In the genomic region with DNA sequence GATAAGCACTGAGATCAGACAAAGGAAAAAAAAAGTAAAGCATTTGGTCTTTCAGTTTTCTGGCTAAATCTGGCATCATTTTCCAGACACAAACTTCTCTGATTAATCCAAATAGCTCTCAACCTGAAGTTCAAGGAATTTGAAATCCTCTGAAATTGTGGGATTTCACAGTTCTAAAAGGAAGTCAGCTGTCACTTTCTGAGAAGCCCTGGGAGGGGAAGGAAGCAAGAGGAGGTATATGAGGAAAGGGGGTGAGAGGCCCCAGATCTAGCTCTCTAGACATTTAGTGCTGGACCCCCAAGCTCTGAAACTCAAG, we compare ENCODE assay signal across 22 cellular contexts. TPM values are rescaled to one million over a fixed set of nuclear protein-coding genes. Genes with fewer than 3 reads are reported as not detected.
DNase-seq lines count a peak whose midpoint lies in the region; ATAC-seq, FAIRE-seq and TF ChIP-seq lines count a peak whose summit lies in the region.
"Had no signal": no experiment of that assay in that cellular context is flagged by ENCODE, and none has a peak within 500 bp of the region (broad histone marks: within the 10 kb centered on the region; RNA-seq: fewer than 3 reads in every experiment).

No MANE protein-coding gene starts in this region.

- H3K4ac ChIP-seq in H1 (replicated peaks; ENCODE audit: insufficient read length, low read depth, low read length) = no peak overlapping the region

- H2BK120ac ChIP-seq in H1 (replicated peaks; ENCODE audit: low read depth, low read length) = no peak overlapping the region

- no peak overlapping the region for H4K91ac ChIP-seq in H1 (replicated peaks; ENCODE audit: insufficient read length, low read length)

- H4K20me1 ChIP-seq in HCT116 (ENCODE audit: insufficient read depth) (no peaks in the 10 kb centered on the region), H1 (replicated peaks in 1 of 2; ENCODE audit: control insufficient read depth in 1 of 2, insufficient read depth in 2 of 2, low read length in 2 of 2) (peaks cover 6 to 28% of the 10 kb centered on the region in 2 experiments), osteoblast (ENCODE audit: insufficient read depth, low read length) (no peaks in the 10 kb centered on the region)

- H4K8ac ChIP-seq in H1 (ENCODE audit: extremely low read depth, insufficient read depth, low read length) = no peak overlapping the region

- H2AFZ ChIP-seq in HCT116 (ENCODE audit: low read depth, low read length, poor library complexity, severe bottlenecking) = no peak overlapping the region
- no peak overlapping the region for H2AFZ ChIP-seq in H1 (ENCODE audit: low read length)
- no peak overlapping the region for H2AFZ ChIP-seq in osteoblast (ENCODE audit: low read length)

- H3K79me2 ChIP-seq in HCT116 (ENCODE audit: insufficient read depth, low read length) (peaks cover 84% of the 10 kb centered on the region), H1 (ENCODE audit: control insufficient read depth in 1 of 2, insufficient read depth in 2 of 2, low read length in 2 of 2) (no peaks in the 10 kb centered on the region), osteoblast (ENCODE audit: insufficient read depth, low read length) (no peaks in the 10 kb centered on the region)

- no peak overlapping the region for H3K56ac ChIP-seq in H1 (replicated peaks; ENCODE audit: insufficient read length, low read depth, low read length)

- FAIRE-seq in H1 (lab: Jason Lieb, UNC) = no peak
- FAIRE-seq: A204.1, RCC 7860 had no signal

- no TSS peak for BruUV-seq in HCT116 (replicated peaks; lab: Mats Ljungman, UMichigan)

- no peak overlapping the region for H3K27ac ChIP-seq in HCT116 (ENCODE audit: low read depth, low read length)
- H3K27ac ChIP-seq in H1 (ENCODE audit: low read depth, low read length) = no peak overlapping the region
- no peak overlapping the region for H3K27ac ChIP-seq in osteoblast (ENCODE audit: low read depth, low read length)
- H3K27ac ChIP-seq: SJCRH30 had no signal

- peak; percentile 65 for DNase-seq in AG10803 (ENCODE audit: low read depth)
- no peak for DNase-seq in HCT116 (ENCODE audit: low read depth, low spot score)
- no peak for DNase-seq in H1 (ENCODE audit: low read depth in 1 of 2, low spot score in 2 of 2)
- peak; percentile 54 for DNase-seq in osteoblast (ENCODE audit: insufficient read length, low spot score, missing footprints)
- DNase-seq in Kasumi-1 (lab: John Stamatoyannopoulos, UW) = no peak
- no peak for DNase-seq in left cardiac atrium
- DNase-seq in GDM1 (lab: John Stamatoyannopoulos, UW) = no peak
- DNase-seq: CD4-positive, CD25-positive, alpha-beta regulatory T cell; EL; KBM-7; NCI-H1694; NCI-H2081; NCI-H2171; NCI-H345; NCI-H524 treated with DMSO at 0.1 percent for 48 hours; NCI-H82; SJCRH30; T-cell had no signal

- TF ChIP-seq EP300 in H1 (IDR thresholded peaks at IDR 0.05; ENCODE audit: borderline replicate concordance in 1 of 2, low read depth in 2 of 2, low read length in 2 of 2) = no peak

- no peak for TF ChIP-seq CTCF in AG10803 (conservative IDR thresholded peaks at IDR 0.05; ENCODE audit: low read length)
- TF ChIP-seq CTCF in HCT116 (IDR thresholded peaks at IDR 0.05 in 2 of 3, conservative IDR thresholded peaks at IDR 0.05 in 1 of 3; ENCODE audit: borderline replicate concordance in 1 of 3, insufficient read depth in 1 of 3, low read depth in 2 of 3, low read length in 2 of 3) = no peak
- TF ChIP-seq CTCF in H1 (IDR thresholded peaks at IDR 0.05; ENCODE audit: control extremely low read depth in 1 of 3, insufficient read depth in 1 of 3, low read depth in 1 of 3, low read length in 3 of 3) = no peak
- TF ChIP-seq CTCF in osteoblast (IDR thresholded peaks at IDR 0.05; ENCODE audit: extremely low read depth, low read depth, low read length) = no peak

- no peak overlapping the region for H2BK12ac ChIP-seq in H1 (ENCODE audit: low read depth, low read length)

- H4K5ac ChIP-seq in H1 (ENCODE audit: insufficient read length, low read depth, low read length) = no peak overlapping the region

- intact Hi-C loops in HCT116 (cut with micrococcal nuclease) = no loop called here
- intact Hi-C loops in left cardiac atrium (cut with DNase I) = no loop called here

- no peak overlapping the region for H3K4me2 ChIP-seq in HCT116 (ENCODE audit: low read length)
- no peak overlapping the region for H3K4me2 ChIP-seq in H1 (ENCODE audit: insufficient read depth in 1 of 2, low read depth in 2 of 2, low read length in 2 of 2)
- no peak overlapping the region for H3K4me2 ChIP-seq in osteoblast (ENCODE audit: insufficient read depth, low read length)

- H3K23ac ChIP-seq in H1 (ENCODE audit: insufficient read length) = no peak overlapping the region

- TF ChIP-seq POLR2A in HCT116 (IDR thresholded peaks at IDR 0.05; ENCODE audit: borderline replicate concordance, extremely low read depth, insufficient read depth, insufficient read length) (no peak), H1 (IDR thresholded peaks at IDR 0.05; ENCODE audit: control extremely low read depth in 1 of 2, low read depth in 2 of 2, low read length in 2 of 2) (no peak)

- ATAC-seq in HCT116 (no peak), GM18909 (IDR thresholded peaks at IDR 0.05; ENCODE audit: poor library complexity, unreplicated experiment) (no peak), left cardiac atrium (no peak)
- ATAC-seq: T-cell had no signal

- H3K23me2 ChIP-seq in H1 (ENCODE audit: low read depth, low read length) = peaks cover 3% of the 10 kb centered on the region; the same call in 1 of the 2 replicates

- POLR2A ChIA-PET in HCT116 (lab: Charles Lee) = no interaction called here
- POLR2A ChIA-PET in H1 (lab: Charles Lee; ENCODE audit: partially characterized antibody) = interaction anchor here (0.6 kb wide), 1 partner anchor 169 kb away, joined by 5 read pairs; no protein-coding TSS in a partner anchor

- H3K27me3 ChIP-seq in HCT116 (ENCODE audit: insufficient read depth, low read length) (no peaks in the 10 kb centered on the region), H1 (replicated peaks in 1 of 4; ENCODE audit: control insufficient read depth in 3 of 4, extremely low read depth in 1 of 4, insufficient read depth in 3 of 4, low read length in 3 of 4) (peaks cover 97 to 100% (median 99%) of the 10 kb centered on the region in 4 experiments), osteoblast (ENCODE audit: insufficient read depth, low read length) (peaks cover 98% of the 10 kb centered on the region)

- H2AK5ac ChIP-seq in H1 (ENCODE audit: low read depth, low read length) = no peak overlapping the region

- H3K9me3 ChIP-seq in HCT116 (ENCODE audit: control insufficient read depth in 1 of 2, insufficient read depth in 1 of 2, low read depth in 1 of 2, low read length in 2 of 2) (no peaks in the 10 kb centered on the region), H1 (ENCODE audit: insufficient read depth in 2 of 2, low read depth in 1 of 2, low read length in 1 of 2) (no peaks in the 10 kb centered on the region), osteoblast (ENCODE audit: low read depth, low read length) (no peaks in the 10 kb centered on the region)
- H3K9me3 ChIP-seq: SJCRH30 had no signal

- H3K9ac ChIP-seq in HCT116 (ENCODE audit: low read length) = 0 out of 2 replicates have a peak overlapping the region, but pooled peaks have one; percentile 4
- H3K9ac ChIP-seq in H1 (replicated peaks in 1 of 4; ENCODE audit: extremely low read depth in 1 of 4, low read depth in 3 of 4, low read length in 3 of 4) = no peak overlapping the region

- peaks cover 17 to 48% of the 10 kb centered on the region in 2 experiments; a peak in 3 of 4 replicates for H3K4me1 ChIP-seq in HCT116 (ENCODE audit: control insufficient read depth in 1 of 2, insufficient read depth in 2 of 2, low read length in 2 of 2)
- H3K4me1 ChIP-seq in H1 (replicated peaks in 1 of 4; ENCODE audit: control insufficient read depth in 3 of 4, insufficient read depth in 4 of 4, low read length in 3 of 4) = peaks cover 0 to 14% (median 9%) of the 10 kb centered on the region in 4 experiments; a peak in 5 of 7 replicates
- H3K4me1 ChIP-seq in osteoblast (ENCODE audit: insufficient read depth, low read length) = peaks cover 3% of the 10 kb centered on the region
- H3K4me1 ChIP-seq: SJCRH30 had no signal

- CTCF ChIA-PET in HCT116 (lab: Charles Lee) (no interaction called here), H1 (lab: Charles Lee; ENCODE audit: partially characterized antibody) (interaction anchor here (0.9 to 2.5 kb wide), 7 partner anchors 11 to 235 kb away, joined by 3 to 10 read pairs (median 3); no protein-coding TSS in a partner anchor)

- no peaks in the 10 kb centered on the region for H3K79me1 ChIP-seq in H1 (ENCODE audit: low read depth, low read length)

- no peak overlapping the region for H2BK5ac ChIP-seq in H1 (ENCODE audit: low read depth, low read length)

- TF ChIP-seq RAD21 in HCT116 (IDR thresholded peaks at IDR 0.05; ENCODE audit: low read depth) = no peak
- TF ChIP-seq RAD21 in H1 (IDR thresholded peaks at IDR 0.05 in 1 of 2, conservative IDR thresholded peaks at IDR 0.05 in 1 of 2; ENCODE audit: low read depth in 2 of 2, low read length in 2 of 2) = no peak

- RAD21 ChIA-PET in HCT116 (lab: Charles Lee; ENCODE audit: low non-redundant PET in 1 of 2, low total read pairs in 2 of 2, uncharacterized antibody in 2 of 2, unreplicated experiment in 2 of 2) = no interaction called here

- no peaks in the 10 kb centered on the region for H3K9me2 ChIP-seq in HCT116 (ENCODE audit: insufficient read depth)

- no peak overlapping the region for H2BK20ac ChIP-seq in H1 (ENCODE audit: low read length)

- no peak overlapping the region for H3K18ac ChIP-seq in H1 (ENCODE audit: extremely low read depth, low read length)

- no peak overlapping the region for H2BK15ac ChIP-seq in H1 (ENCODE audit: low read length)

- H3K36me3 ChIP-seq in HCT116 (ENCODE audit: control insufficient read depth in 1 of 2, insufficient read depth in 2 of 2, low read length in 2 of 2) = peaks cover 0 to 15% of the 10 kb centered on the region in 2 experiments; a peak in 1 of 4 replicates
- H3K36me3 ChIP-seq in H1 (ENCODE audit: control insufficient read depth in 2 of 4, insufficient read depth in 4 of 4, low read length in 3 of 4) = peaks cover 0 to 10% (median 0%) of the 10 kb centered on the region in 4 experiments; a peak in 1 of 8 replicates
- no peaks in the 10 kb centered on the region for H3K36me3 ChIP-seq in osteoblast (ENCODE audit: insufficient read depth, low read length)
- H3K36me3 ChIP-seq: SJCRH30 had no signal

- peak overlapping the region; percentile 67 for H3K4me3 ChIP-seq in AG10803 (ENCODE audit: low read length)
- no peak overlapping the region for H3K4me3 ChIP-seq in HCT116 (replicated peaks in 1 of 2; ENCODE audit: low read depth in 1 of 2, low read length in 2 of 2)
- no peak overlapping the region for H3K4me3 ChIP-seq in H1 (ENCODE audit: extremely low read depth in 1 of 4, insufficient read depth in 2 of 4, low read depth in 3 of 4, low read length in 4 of 4)
- H3K4me3 ChIP-seq in osteoblast (ENCODE audit: insufficient read depth, low read length) = no peak overlapping the region
- H3K4me3 ChIP-seq: SJCRH30 had no signal

- no peak overlapping the region for H3K14ac ChIP-seq in H1 (ENCODE audit: insufficient read length)

RNA-seq across cellular contexts. Expression of gene HOXB9, which starts 17.5 kb away (rescaled TPM):
- total RNA-seq in HCT116 (2021; ENCODE audit: unreplicated experiment) = 40.1 TPM
- 30.3 and 41.0 TPM in 2 replicates for polyA plus RNA-seq in HCT116 (2012)
- not detected in 2 replicates for total RNA-seq in H1 (2021; fragmentation: NEBNext Ultra II Directional; extraction: Animal tissue kit (Norgen Biotek cat#: 25700))
- not detected in 2 replicates for polyA plus RNA-seq in H1 (2011; rRNA removed)
- not detected for polyA plus RNA-seq in H1 (2011; cell fraction: cytosol; rRNA removed)
- not detected for polyA plus RNA-seq in H1 (2011; cell fraction: nucleus; rRNA removed)
- polyA plus RNA-seq in H1 (2012, experiment 1 of 2) = 0.15 to 0.17 TPM in 2 of 4 replicates, not detected in the others
- polyA plus RNA-seq in H1 (2012, experiment 2 of 2) = 0.17 TPM
- polyA plus RNA-seq in H1 (2013, experiment 1 of 2) = 0.02 TPM
- not detected for polyA plus RNA-seq in H1 (2013, experiment 2 of 2)
- polyA minus RNA-seq in H1 (2011; rRNA and poly(A)+ RNA removed) = not detected in 2 replicates
- polyA minus RNA-seq in H1 (2011; cell fraction: cytosol; rRNA and poly(A)+ RNA removed) = not detected
- not detected for polyA minus RNA-seq in H1 (2011; cell fraction: nucleus; rRNA and poly(A)+ RNA removed)
- total RNA-seq in osteoblast = not detected in 2 replicates
- total RNA-seq in left cardiac atrium = not detected
- polyA plus RNA-seq: BJ; CD4-positive, CD25-positive, alpha-beta regulatory T cell had no signal

RNA-seq across cellular contexts. Expression of gene HOXB8, which starts 28.6 kb away (rescaled TPM):
- 44.7 TPM for total RNA-seq in HCT116 (2021; ENCODE audit: unreplicated experiment)
- 15.4 and 23.9 TPM in 2 replicates for polyA plus RNA-seq in HCT116 (2012)
- total RNA-seq in H1 (2021; fragmentation: NEBNext Ultra II Directional; extraction: Animal tissue kit (Norgen Biotek cat#: 25700)) = not detected in 2 replicates
- polyA plus RNA-seq in H1 (2011; rRNA removed) = not detected in 2 replicates
- polyA plus RNA-seq in H1 (2011; cell fraction: cytosol; rRNA removed) = not detected
- polyA plus RNA-seq in H1 (2011; cell fraction: nucleus; rRNA removed) = not detected
- polyA plus RNA-seq in H1 (2012, experiment 1 of 2) = not detected in 4 replicates
- polyA plus RNA-seq in H1 (2012, experiment 2 of 2) = 0.09 TPM
- polyA plus RNA-seq in H1 (2013, experiment 1 of 2) = not detected
- polyA plus RNA-seq in H1 (2013, experiment 2 of 2) = not detected
- polyA minus RNA-seq in H1 (2011; rRNA and poly(A)+ RNA removed) = not detected in 2 replicates
- polyA minus RNA-seq in H1 (2011; cell fraction: cytosol; rRNA and poly(A)+ RNA removed) = not detected
- polyA minus RNA-seq in H1 (2011; cell fraction: nucleus; rRNA and poly(A)+ RNA removed) = not detected
- not detected in 2 replicates for total RNA-seq in osteoblast
- under 1 TPM in 1 of 2 donors, not detected in 1; 0.32 TPM for total RNA-seq in left cardiac atrium
- total RNA-seq: CD4-positive, CD25-positive, alpha-beta regulatory T cell; T-cell had no signal
- polyA plus RNA-seq: BJ; CD4-positive, CD25-positive, alpha-beta regulatory T cell had no signal

RNA-seq across cellular contexts. Expression of gene HOXB7, which starts 32.8 kb away (rescaled TPM):
- 33.6 TPM for total RNA-seq in HCT116 (2021; ENCODE audit: unreplicated experiment)
- 16.8 and 23.4 TPM in 2 replicates for polyA plus RNA-seq in HCT116 (2012)
- not detected in 2 replicates for total RNA-seq in H1 (2021; fragmentation: NEBNext Ultra II Directional; extraction: Animal tissue kit (Norgen Biotek cat#: 25700))
- not detected in 2 replicates for polyA plus RNA-seq in H1 (2011; rRNA removed)
- not detected for polyA plus RNA-seq in H1 (2011; cell fraction: cytosol; rRNA removed)
- not detected for polyA plus RNA-seq in H1 (2011; cell fraction: nucleus; rRNA removed)
- polyA plus RNA-seq in H1 (2012, experiment 1 of 2) = not detected in 4 replicates
- not detected for polyA plus RNA-seq in H1 (2012, experiment 2 of 2)
- not detected for polyA plus RNA-seq in H1 (2013, experiment 1 of 2)
- polyA plus RNA-seq in H1 (2013, experiment 2 of 2) = not detected
- polyA minus RNA-seq in H1 (2011; rRNA and poly(A)+ RNA removed) = not detected in 2 replicates
- polyA minus RNA-seq in H1 (2011; cell fraction: cytosol; rRNA and poly(A)+ RNA removed) = not detected
- polyA minus RNA-seq in H1 (2011; cell fraction: nucleus; rRNA and poly(A)+ RNA removed) = not detected
- 0.36 TPM in 1 of 2 replicates, not detected in the other for total RNA-seq in osteoblast
- 1 to 10 TPM in 1 of 2 donors, under 1 TPM in 1; 0.44 to 1.1 TPM for total RNA-seq in left cardiac atrium
- polyA plus RNA-seq: BJ had no signal

RNA-seq across cellular contexts. Expression of gene HOXB6, which starts 38.9 kb away (rescaled TPM):
- total RNA-seq in HCT116 (2021; ENCODE audit: unreplicated experiment) (64.8 TPM), osteoblast (0.59 and 0.72 TPM in 2 replicates), left cardiac atrium (1 to 10 TPM in 1 of 2 donors, under 1 TPM in 1; 0.63 to 2.2 TPM)
- polyA plus RNA-seq in HCT116 (2012) = 17.5 and 28.9 TPM in 2 replicates
- total RNA-seq in H1 (2021; fragmentation: NEBNext Ultra II Directional; extraction: Animal tissue kit (Norgen Biotek cat#: 25700)) = not detected in 2 replicates
- not detected in 2 replicates for polyA plus RNA-seq in H1 (2011; rRNA removed)
- polyA plus RNA-seq in H1 (2011; cell fraction: cytosol; rRNA removed) = not detected
- polyA plus RNA-seq in H1 (2011; cell fraction: nucleus; rRNA removed) = not detected
- polyA plus RNA-seq in H1 (2012, experiment 1 of 2) = 0.09 to 0.17 TPM in 2 of 4 replicates, not detected in the others
- not detected for polyA plus RNA-seq in H1 (2012, experiment 2 of 2)
- polyA plus RNA-seq in H1 (2013, experiment 1 of 2) = not detected
- not detected for polyA plus RNA-seq in H1 (2013, experiment 2 of 2)
- not detected in 2 replicates for polyA minus RNA-seq in H1 (2011; rRNA and poly(A)+ RNA removed)
- not detected for polyA minus RNA-seq in H1 (2011; cell fraction: cytosol; rRNA and poly(A)+ RNA removed)
- not detected for polyA minus RNA-seq in H1 (2011; cell fraction: nucleus; rRNA and poly(A)+ RNA removed)
- total RNA-seq: CD4-positive, CD25-positive, alpha-beta regulatory T cell had no signal
- polyA plus RNA-seq: BJ; CD4-positive, CD25-positive, alpha-beta regulatory T cell had no signal

RNA-seq across cellular contexts. Expression of gene HOXB5, which starts 50.1 kb away (rescaled TPM):
- total RNA-seq in HCT116 (2021; ENCODE audit: unreplicated experiment) (19.8 TPM), osteoblast (not detected in 2 replicates), left cardiac atrium (under 1 TPM in 1 of 2 donors, not detected in 1; 0.41 TPM)
- 6.5 and 12.0 TPM in 2 replicates for polyA plus RNA-seq in HCT116 (2012)
- total RNA-seq in H1 (2021; fragmentation: NEBNext Ultra II Directional; extraction: Animal tissue kit (Norgen Biotek cat#: 25700)) = not detected in 2 replicates
- not detected in 2 replicates for polyA plus RNA-seq in H1 (2011; rRNA removed)
- not detected for polyA plus RNA-seq in H1 (2011; cell fraction: cytosol; rRNA removed)
- not detected for polyA plus RNA-seq in H1 (2011; cell fraction: nucleus; rRNA removed)
- polyA plus RNA-seq in H1 (2012, experiment 1 of 2) = not detected in 4 replicates
- not detected for polyA plus RNA-seq in H1 (2012, experiment 2 of 2)
- not detected for polyA plus RNA-seq in H1 (2013, experiment 1 of 2)
- not detected for polyA plus RNA-seq in H1 (2013, experiment 2 of 2)
- polyA minus RNA-seq in H1 (2011; rRNA and poly(A)+ RNA removed) = 0.07 TPM in 1 of 2 replicates, not detected in the other
- not detected for polyA minus RNA-seq in H1 (2011; cell fraction: cytosol; rRNA and poly(A)+ RNA removed)
- polyA minus RNA-seq in H1 (2011; cell fraction: nucleus; rRNA and poly(A)+ RNA removed) = not detected
- total RNA-seq: CD4-positive, CD25-positive, alpha-beta regulatory T cell; T-cell had no signal
- polyA plus RNA-seq: BJ; CD4-positive, CD25-positive, alpha-beta regulatory T cell had no signal

Comparison
In these comparisons a context has a peak if more than half of its experiments do, and no peak if none do; other contexts are left out.
1. DNase-seq: peak in AG10803 (single experiment) and osteoblast (single experiment); none in HCT116 (single experiment), H1 (0 of 2), Kasumi-1 (0 of 2), left cardiac atrium (single experiment) and GDM1 (single experiment).
2. RNA of gene HOXB9, which starts 17.5 kb away (total RNA-seq): 40.1 TPM in HCT116 (single experiment); not detected in H1, not detected in left cardiac atrium and not detected in osteoblast; every median in the first group is over 10 times any median in the second.
3. RNA of gene HOXB8, which starts 28.6 kb away (total RNA-seq): 44.7 TPM in HCT116 (single experiment); 0.32 TPM in left cardiac atrium, not detected in H1 and not detected in osteoblast; every median in the first group is over 10 times any median in the second.
4. RNA of gene HOXB7, which starts 32.8 kb away (total RNA-seq): 33.6 TPM in HCT116 (single experiment); 0.44 to 1.1 TPM in left cardiac atrium, 0.36 TPM in osteoblast and not detected in H1; every median in the first group is over 10 times any median in the second.